Comparison of ENCODE assay signal across 17 cellular contexts in genomic region chr9:35700942-35701341, GRCh38. TPM values are rescaled to one million over a fixed set of nuclear protein-coding genes. Genes with fewer than 3 reads are reported as not detected.
A peak's percentile ranks its signal among the peaks of the same experiment; 100 is the strongest.
DNase-seq lines count a peak whose midpoint lies in the region; ATAC-seq, FAIRE-seq and TF ChIP-seq lines count a peak whose summit lies in the region.
"Had no signal": no experiment of that assay in that cellular context is flagged by ENCODE, and none has a peak within 500 bp of the region (broad histone marks: within the 10 kb centered on the region; RNA-seq: fewer than 3 reads in every experiment).

No MANE protein-coding gene starts in this region.

- no peak for FAIRE-seq in HTR-8/SVneo (lab: Jason Lieb, UNC)
- FAIRE-seq: A549, GM12878, GM18507 had no signal

- peak; percentile 62 for ATAC-seq in Right ventricle myocardium superior (ENCODE audit: poor library complexity)
- ATAC-seq in left ventricle myocardium superior, result peak; percentile 66
- ATAC-seq in GM21515 (IDR thresholded peaks at IDR 0.05; ENCODE audit: unreplicated experiment), result no peak
- ATAC-seq: A549, GM12878 had no signal

- intact Hi-C loops in Right ventricle myocardium superior (cut with DNase I), result no loop called here
- intact Hi-C loops in left ventricle myocardium superior (cut with micrococcal nuclease), result no loop called here
- intact Hi-C loops in tibial artery (cut with DNase I; ENCODE audit: low total_unique reads), result no loop called here

- no peak overlapping the region for H3K4me3 ChIP-seq in coronary artery
- no peak overlapping the region for H3K4me3 ChIP-seq in tibial artery
- H3K4me3 ChIP-seq: A549, GM12878 had no signal

- no peaks in the 10 kb centered on the region for H3K27me3 ChIP-seq in tibial artery
- H3K27me3 ChIP-seq: BE2C had no signal

- H3K4me1 ChIP-seq in tibial artery, result peaks cover 0 to 32% (median 26%) of the 10 kb centered on the region in 4 donors
- H3K4me1 ChIP-seq: BE2C had no signal

- no peak for DNase-seq in coronary artery (ENCODE audit: low spot score)
- DNase-seq in Right ventricle myocardium superior, result peak; percentile 13
- no peak for DNase-seq in left ventricle myocardium superior
- DNase-seq in tibial artery, result no peak
- DNase-seq in UCSD-AML1 (lab: John Stamatoyannopoulos, UW; ENCODE audit: unreplicated experiment), result no peak
- no peak for DNase-seq in HTR-8/SVneo (ENCODE audit: insufficient read length, low spot score)
- DNase-seq: BE2C; CD4-positive, alpha-beta memory T cell; DMS79; GOT3; H9 had no signal

- TF ChIP-seq CTCF in coronary artery (IDR thresholded peaks at IDR 0.05) (no peak), tibial artery (IDR thresholded peaks at IDR 0.05) (no peak)

- H3K27ac ChIP-seq in coronary artery, result peak overlapping the region; percentile 3 to 96
- peak overlapping the region; percentile 96 to 97 for H3K27ac ChIP-seq in tibial artery
- H3K27ac ChIP-seq: A549, C4-2B had no signal

- no peaks in the 10 kb centered on the region for H3K9me3 ChIP-seq in tibial artery
- H3K9me3 ChIP-seq: A549, BE2C had no signal

- H3K36me3 ChIP-seq in tibial artery, result peaks cover 90 to 93% (median 93%) of the 10 kb centered on the region in 3 donors

RNA-seq across cellular contexts. Expression of gene TPM2, which starts 11.2 kb away (rescaled TPM):
- total RNA-seq in Right ventricle myocardium superior (966 TPM), left ventricle myocardium superior (1,217 TPM)

RNA-seq across cellular contexts. Expression of gene CA9, which starts 27.2 kb away (rescaled TPM):
- total RNA-seq in Right ventricle myocardium superior (not detected), left ventricle myocardium superior (0.64 TPM)
- total RNA-seq: CD4-positive, alpha-beta memory T cell; G401 had no signal

RNA-seq across cellular contexts. Expression of gene TLN1, which starts 31.1 kb away (rescaled TPM):
- total RNA-seq in Right ventricle myocardium superior (252 TPM), left ventricle myocardium superior (243 TPM)

RNA-seq across cellular contexts. Expression of gene CREB3, which starts 31.5 kb away (rescaled TPM):
- total RNA-seq in Right ventricle myocardium superior, result 20.3 TPM
- total RNA-seq in left ventricle myocardium superior, result 19.4 TPM

RNA-seq across cellular contexts. Expression of gene ARHGEF39, which starts 35.9 kb away (rescaled TPM):
- total RNA-seq in Right ventricle myocardium superior, result 0.24 TPM
- total RNA-seq in left ventricle myocardium superior, result 0.45 TPM
- total RNA-seq: CD4-positive, alpha-beta memory T cell had no signal
